Comparison of ENCODE assay signal across 16 cellular contexts in genomic region chr18:47108373-47108772, GRCh38. TPM values are rescaled to one million over a fixed set of nuclear protein-coding genes. Genes with fewer than 3 reads are reported as not detected.
DNase-seq lines count a peak whose midpoint lies in the region; ATAC-seq, FAIRE-seq and TF ChIP-seq lines count a peak whose summit lies in the region.
"Had no signal": no experiment of that assay in that cellular context is flagged by ENCODE, and none has a peak within 500 bp of the region (broad histone marks: within the 10 kb centered on the region; RNA-seq: fewer than 3 reads in every experiment).

No MANE protein-coding gene starts in this region.

- no peak overlapping the region for H3K23ac ChIP-seq in neuronal stem cell (ENCODE audit: low read depth, low read length, poor library complexity)

- H3K4ac ChIP-seq in neuronal stem cell (ENCODE audit: low read length), result no peak overlapping the region

- no peak overlapping the region for H3K18ac ChIP-seq in neuronal stem cell (ENCODE audit: low read length)

- H3K27ac ChIP-seq in HUES48 (ENCODE audit: low read depth, low read length) (peak overlapping the region; percentile 59), neuronal stem cell (replicated peaks; ENCODE audit: low read length) (no peak overlapping the region), gastroesophageal sphincter (no peak overlapping the region)
- H3K27ac ChIP-seq: BLaER1 treated with 17β-estradiol and CSF1 and Interleukin-3, amounts not matched to agents 10 nM and 100 nM; GM23248 had no signal

- H3K79me1 ChIP-seq in neuronal stem cell (ENCODE audit: low read depth, low read length), result no peaks in the 10 kb centered on the region

- H3K4me3 ChIP-seq in HUES48 (ENCODE audit: low read depth, low read length) (no peak overlapping the region), neuronal stem cell (ENCODE audit: low read length in 2 of 2) (no peak overlapping the region), gastroesophageal sphincter (no peak overlapping the region)
- H3K4me3 ChIP-seq: BLaER1 treated with 17β-estradiol and CSF1 and Interleukin-3, amounts not matched to agents 10 nM and 100 nM; GM12878; GM23248 had no signal

- no peak overlapping the region for H2AFZ ChIP-seq in neuronal stem cell (ENCODE audit: low read length)
- H2AFZ ChIP-seq: GM23248 had no signal

- no peak overlapping the region for H2AK5ac ChIP-seq in neuronal stem cell (ENCODE audit: low read depth, low read length)

- no peak for ATAC-seq in HG03354 (IDR thresholded peaks at IDR 0.05; ENCODE audit: poor library complexity, severe bottlenecking, unreplicated experiment)
- ATAC-seq in gastroesophageal sphincter, result no peak
- no peak for ATAC-seq in left cardiac atrium
- ATAC-seq: GM12878 had no signal

- H3K4me1 ChIP-seq in HUES48 (ENCODE audit: control insufficient read depth, insufficient read depth, low read length), result peaks cover 47% of the 10 kb centered on the region
- H3K4me1 ChIP-seq in neuronal stem cell (ENCODE audit: control insufficient read depth in 2 of 2, insufficient read depth in 1 of 2, low read depth in 1 of 2, low read length in 2 of 2), result peaks cover 2 to 11% of the 10 kb centered on the region in 2 donors
- no peaks in the 10 kb centered on the region for H3K4me1 ChIP-seq in gastroesophageal sphincter
- H3K4me1 ChIP-seq: BLaER1 treated with 17β-estradiol and CSF1 and Interleukin-3, amounts not matched to agents 10 nM and 100 nM; Caco-2 had no signal

- peak; percentile 95 for FAIRE-seq in D721Med (lab: Jason Lieb, UNC)
- FAIRE-seq: GM12878 had no signal

- intact Hi-C loops in left cardiac atrium (cut with DNase I), result no loop called here

- no peak overlapping the region for H2BK5ac ChIP-seq in neuronal stem cell (ENCODE audit: low read length)

- H3K27me3 ChIP-seq in HUES48 (ENCODE audit: control insufficient read depth, insufficient read depth, low read length) (no peaks in the 10 kb centered on the region), neuronal stem cell (ENCODE audit: control insufficient read depth in 3 of 3, insufficient read depth in 3 of 3, low read depth in 1 of 3, low read length in 3 of 3) (no peaks in the 10 kb centered on the region), gastroesophageal sphincter (no peaks in the 10 kb centered on the region)
- H3K27me3 ChIP-seq: BLaER1 treated with 17β-estradiol and CSF1 and Interleukin-3, amounts not matched to agents 10 nM and 100 nM had no signal

- 0 out of 2 replicates have a peak overlapping the region, but pooled peaks have one; percentile 13 for H3K9ac ChIP-seq in HUES48 (ENCODE audit: low read depth, low read length)
- H3K9ac ChIP-seq in neuronal stem cell (ENCODE audit: low read depth, low read length, poor library complexity), result no peak overlapping the region
- H3K9ac ChIP-seq: BLaER1 treated with 17β-estradiol and CSF1 and Interleukin-3, amounts not matched to agents 10 nM and 100 nM; GM23248 had no signal

- H3K36me3 ChIP-seq in HUES48 (ENCODE audit: control insufficient read depth, insufficient read depth, low read length), result peaks cover 58% of the 10 kb centered on the region
- peaks cover 4 to 90% of the 10 kb centered on the region in 2 donors for H3K36me3 ChIP-seq in neuronal stem cell (replicated peaks in 1 of 2; ENCODE audit: control insufficient read depth in 2 of 2, insufficient read depth in 2 of 2, low read length in 2 of 2)
- peaks cover 0 to 100% of the 10 kb centered on the region in 2 donors for H3K36me3 ChIP-seq in gastroesophageal sphincter

- TF ChIP-seq EP300 in gastroesophageal sphincter (IDR thresholded peaks at IDR 0.05), result no peak

- DNase-seq in D721Med (ENCODE audit: insufficient read length, low spot score), result peak; percentile 38
- peak; percentile 34 for DNase-seq in cerebellum (ENCODE audit: low spot score)
- DNase-seq in neuronal stem cell (ENCODE audit: low spot score), result peak; percentile 29
- no peak for DNase-seq in left cardiac atrium
- DNase-seq: Caco-2; CD8-positive, alpha-beta memory T cell; DMS79 treated with DMSO at 0.1 percent for 48 hours; GF-D8; GM23248; H7; KG1 had no signal

- H3K14ac ChIP-seq in neuronal stem cell (ENCODE audit: low read length), result no peak overlapping the region

- no peak overlapping the region for H2BK12ac ChIP-seq in neuronal stem cell (ENCODE audit: low read length)

- no peak overlapping the region for H3K4me2 ChIP-seq in neuronal stem cell (ENCODE audit: insufficient read depth, low read length, poor library complexity, severe bottlenecking)
- H3K4me2 ChIP-seq: BLaER1 treated with 17β-estradiol and CSF1 and Interleukin-3, amounts not matched to agents 10 nM and 100 nM had no signal

- no peak overlapping the region for H4K91ac ChIP-seq in neuronal stem cell (ENCODE audit: low read depth, low read length, poor library complexity)

- no peak for TF ChIP-seq POLR2A in gastroesophageal sphincter (IDR thresholded peaks at IDR 0.05)

- H2BK15ac ChIP-seq in neuronal stem cell (ENCODE audit: low read length), result no peak overlapping the region

- H4K8ac ChIP-seq in neuronal stem cell (ENCODE audit: low read depth, low read length), result no peak overlapping the region

- no CpG with 5 or more reads among the region's 3 CpGs for WGBS in neuronal stem cell (ENCODE audit: extremely low coverage in 2 of 2, insufficient read length in 2 of 2, insufficient replicate concordance in 1 of 2), 2 donors
- WGBS in gastroesophageal sphincter (ENCODE audit: low coverage in 1 of 2), 2 donors, result 72% methylated on average over 3 of the region's 3 CpGs; no CpG with 5 or more reads in 1 of the 2 donors

- H2BK120ac ChIP-seq in neuronal stem cell (ENCODE audit: low read depth, low read length), result no peak overlapping the region

- H3K9me3 ChIP-seq in HUES48 (ENCODE audit: control insufficient read depth, insufficient read depth, low read length), result no peaks in the 10 kb centered on the region
- H3K9me3 ChIP-seq in neuronal stem cell (replicated peaks in 1 of 2; ENCODE audit: control insufficient read depth in 2 of 2, insufficient read depth in 1 of 2, low read depth in 1 of 2, low read length in 2 of 2), result no peaks in the 10 kb centered on the region
- no peaks in the 10 kb centered on the region for H3K9me3 ChIP-seq in gastroesophageal sphincter
- H3K9me3 ChIP-seq: BLaER1 treated with 17β-estradiol and CSF1 and Interleukin-3, amounts not matched to agents 10 nM and 100 nM; Caco-2 had no signal

- TF ChIP-seq CTCF in D721Med (IDR thresholded peaks at IDR 0.05; ENCODE audit: insufficient read depth, missing control alignments) (no peak), gastroesophageal sphincter (IDR thresholded peaks at IDR 0.05) (no peak)

RNA-seq across cellular contexts. Expression of gene HDHD2, which starts 41.9 kb away (rescaled TPM):
- total RNA-seq in cerebellum (37.6 TPM), gastroesophageal sphincter (10 to 100 TPM; 18.9 to 29.3 (median 25.9) TPM), left cardiac atrium (10 to 100 TPM; 37.6 to 40.6 TPM)
- polyA plus RNA-seq in neuronal stem cell (2013, experiment 1 of 2), result 47.9 TPM
- 51.4 TPM for polyA plus RNA-seq in neuronal stem cell (2013, experiment 2 of 2)
